Comparison of ENCODE assay signal across 32 cellular contexts in genomic region chr16:73189132-73189531, GRCh38.
"Had no signal": no experiment of that assay in that cellular context is flagged by ENCODE, and none has a peak within 500 bp of the region (broad histone marks: within the 10 kb centered on the region; RNA-seq: fewer than 3 reads in every experiment).

No MANE protein-coding gene starts in this region.

- H3K27ac Mint-ChIP-seq: activated CD4-positive, alpha-beta memory T cell treated with anti-CD3 and anti-CD28 coated beads for 36 hours; activated CD4-positive, alpha-beta T cell treated with anti-CD3 and anti-CD28 coated beads for 36 hours; activated CD4-positive, alpha-beta T cell treated with anti-CD3 and anti-CD28 coated beads, Interleukin-2, amount 10 ng/mL, durations not matched to agents 24 days and 14 days; activated CD8-positive, alpha-beta memory T cell treated with anti-CD3 and anti-CD28 coated beads, Interleukin-2, amount 10 ng/mL, durations not matched to agents 7 days and 5 days; activated CD8-positive, alpha-beta T cell treated with anti-CD3 and anti-CD28 coated beads, Interleukin-2, amount 10 ng/mL, durations not matched to agents 7 days and 5 days; activated naive CD4-positive, alpha-beta T cell treated with anti-CD3 and anti-CD28 coated beads for 36 hours; activated naive CD4-positive, alpha-beta T cell treated with anti-CD3 and anti-CD28 coated beads, Interleukin-2, amount 50 U/mL, for 24 hours; activated naive CD8-positive, alpha-beta T cell treated with anti-CD3 and anti-CD28 coated beads for 36 hours; activated naive CD8-positive, alpha-beta T cell treated with anti-CD3 and anti-CD28 coated beads, Interleukin-2, amount 50 U/mL, for 24 hours; activated T-helper 1 cell treated with anti-CD3 and anti-CD28 coated beads, Interleukin-12 subunit alpha, Interleukin-12 subunit beta, Interleukin-2, Interleukin-4 antibody, amounts not matched to agents 30 ng/mL and 10 ng/mL and 1 ng/mL, durations not matched to agents 14 hours and 24 hours and 36 hours; activated T-helper 2 cell treated with anti-CD3 and anti-CD28 coated beads, Interferon-gamma antibody, Interleukin-2, Interleukin-4, amounts not matched to agents 10 μg/mL and 5 μg/mL and 100 μg/mL, durations not matched to agents 14 hours and 24 hours and 36 hours; T-helper 17 cell; T-helper 2 cell treated with Interferon-gamma antibody and Interleukin-4, amounts not matched to agents 5 μg/mL and 100 μg/mL, for 36 hours had no signal

- H3K27me3 Mint-ChIP-seq: activated CD4-positive, alpha-beta memory T cell treated with anti-CD3 and anti-CD28 coated beads for 36 hours; activated CD4-positive, alpha-beta T cell treated with anti-CD3 and anti-CD28 coated beads for 36 hours; activated CD8-positive, alpha-beta memory T cell treated with anti-CD3 and anti-CD28 coated beads, Interleukin-2, amount 10 ng/mL, durations not matched to agents 7 days and 5 days; activated naive CD4-positive, alpha-beta T cell treated with anti-CD3 and anti-CD28 coated beads, Interleukin-2, amount 50 U/mL, for 24 hours; activated naive CD8-positive, alpha-beta T cell treated with anti-CD3 and anti-CD28 coated beads for 36 hours; activated naive CD8-positive, alpha-beta T cell treated with anti-CD3 and anti-CD28 coated beads, Interleukin-2, amount 50 U/mL, for 24 hours; T-helper 17 cell had no signal

- DNase-seq: activated CD4-positive, alpha-beta memory T cell treated with anti-CD3 and anti-CD28 coated beads for 36 hours; activated CD4-positive, alpha-beta T cell treated with anti-CD3 and anti-CD28 coated beads for 36 hours; activated CD4-positive, alpha-beta T cell treated with anti-CD3 and anti-CD28 coated beads, Interleukin-2, amount 10 ng/mL, durations not matched to agents 24 days and 14 days; activated CD4-positive, CD25-positive, alpha-beta regulatory T cell; activated CD4-positive, CD25-positive, alpha-beta regulatory T cell treated with anti-CD3 and anti-CD28 coated beads, Interleukin-2, amount 50 U/mL, for 72 hours; activated CD8-positive, alpha-beta memory T cell treated with anti-CD3 and anti-CD28 coated beads, Interleukin-2, amount 10 ng/mL, durations not matched to agents 7 days and 5 days; activated CD8-positive, alpha-beta memory T cell treated with anti-CD3 and anti-CD28 coated beads, Interleukin-2, amount 50 U/mL, for 4 hours; activated CD8-positive, alpha-beta T cell treated with anti-CD3 and anti-CD28 coated beads, Interleukin-2, amount 10 ng/mL, durations not matched to agents 7 days and 5 days; activated effector memory CD4-positive, alpha-beta T cell treated with anti-CD3 and anti-CD28 coated beads, Interleukin-2, amount 50 U/mL, for 16 hours; activated naive CD4-positive, alpha-beta T cell treated with anti-CD3 and anti-CD28 coated beads for 36 hours; activated naive CD8-positive, alpha-beta T cell treated with anti-CD3 and anti-CD28 coated beads for 36 hours; activated naive CD8-positive, alpha-beta T cell treated with anti-CD3 and anti-CD28 coated beads, Interleukin-2, amount 50 U/mL, for 24 hours; activated T-cell treated with anti-CD3 and anti-CD28 coated beads, Interleukin-2, amount 50 U/mL, for 1 hour; activated T-cell treated with anti-CD3 and anti-CD28 coated beads, Interleukin-2, amount 50 U/mL, for 48 hours; adrenal gland; amygdala; aorta; body of pancreas; caudate nucleus; cortex of kidney; effector CD8-positive, alpha-beta T cell; esophagus squamous epithelium; foreskin melanocyte; heart right ventricle; T-helper 17 cell; T1000; WERI-Rb-1 had no signal

- H3K36me3 Mint-ChIP-seq: activated CD4-positive, alpha-beta memory T cell treated with anti-CD3 and anti-CD28 coated beads for 36 hours; activated CD8-positive, alpha-beta memory T cell treated with anti-CD3 and anti-CD28 coated beads, Interleukin-2, amount 10 ng/mL, durations not matched to agents 7 days and 5 days; activated naive CD4-positive, alpha-beta T cell treated with anti-CD3 and anti-CD28 coated beads, Interleukin-2, amount 50 U/mL, for 24 hours; activated naive CD8-positive, alpha-beta T cell treated with anti-CD3 and anti-CD28 coated beads for 36 hours had no signal

- H3K9me3 Mint-ChIP-seq: activated CD4-positive, alpha-beta memory T cell treated with anti-CD3 and anti-CD28 coated beads for 36 hours; activated CD4-positive, alpha-beta T cell treated with anti-CD3 and anti-CD28 coated beads, Interleukin-2, amount 10 ng/mL, durations not matched to agents 24 days and 14 days; activated naive CD4-positive, alpha-beta T cell treated with anti-CD3 and anti-CD28 coated beads for 36 hours; activated naive CD4-positive, alpha-beta T cell treated with anti-CD3 and anti-CD28 coated beads, Interleukin-2, amount 50 U/mL, for 24 hours; activated naive CD8-positive, alpha-beta T cell treated with anti-CD3 and anti-CD28 coated beads for 36 hours; activated naive CD8-positive, alpha-beta T cell treated with anti-CD3 and anti-CD28 coated beads, Interleukin-2, amount 50 U/mL, for 24 hours; activated T-helper 1 cell treated with anti-CD3 and anti-CD28 coated beads, Interleukin-12 subunit alpha, Interleukin-12 subunit beta, Interleukin-2, Interleukin-4 antibody, amounts not matched to agents 30 ng/mL and 10 ng/mL and 1 ng/mL, durations not matched to agents 14 hours and 24 hours and 36 hours; T-helper 2 cell treated with Interferon-gamma antibody and Interleukin-4, amounts not matched to agents 5 μg/mL and 100 μg/mL, for 36 hours had no signal

- ATAC-seq: activated CD4-positive, alpha-beta T cell treated with anti-CD3 and anti-CD28 coated beads for 36 hours; activated CD8-positive, alpha-beta memory T cell treated with anti-CD3 and anti-CD28 coated beads, Interleukin-2, amount 10 ng/mL, durations not matched to agents 7 days and 5 days; activated CD8-positive, alpha-beta T cell treated with anti-CD3 and anti-CD28 coated beads, Interleukin-2, amount 10 ng/mL, durations not matched to agents 7 days and 5 days; activated naive CD8-positive, alpha-beta T cell treated with anti-CD3 and anti-CD28 coated beads, Interleukin-2, amount 50 U/mL, for 24 hours; body of pancreas; gastroesophageal sphincter; heart right ventricle; T-helper 17 cell had no signal

- H3K4me3 Mint-ChIP-seq: activated CD4-positive, alpha-beta memory T cell treated with anti-CD3 and anti-CD28 coated beads for 36 hours; activated CD4-positive, alpha-beta T cell treated with anti-CD3 and anti-CD28 coated beads for 36 hours; activated CD4-positive, alpha-beta T cell treated with anti-CD3 and anti-CD28 coated beads, Interleukin-2, amount 10 ng/mL, durations not matched to agents 24 days and 14 days; activated CD8-positive, alpha-beta memory T cell treated with anti-CD3 and anti-CD28 coated beads, Interleukin-2, amount 10 ng/mL, durations not matched to agents 7 days and 5 days; activated CD8-positive, alpha-beta T cell treated with anti-CD3 and anti-CD28 coated beads, Interleukin-2, amount 10 ng/mL, durations not matched to agents 7 days and 5 days; activated naive CD4-positive, alpha-beta T cell treated with anti-CD3 and anti-CD28 coated beads for 36 hours; activated naive CD4-positive, alpha-beta T cell treated with anti-CD3 and anti-CD28 coated beads, Interleukin-2, amount 50 U/mL, for 24 hours; activated naive CD8-positive, alpha-beta T cell treated with anti-CD3 and anti-CD28 coated beads for 36 hours; activated naive CD8-positive, alpha-beta T cell treated with anti-CD3 and anti-CD28 coated beads, Interleukin-2, amount 50 U/mL, for 24 hours; activated T-helper 1 cell treated with anti-CD3 and anti-CD28 coated beads, Interleukin-12 subunit alpha, Interleukin-12 subunit beta, Interleukin-2, Interleukin-4 antibody, amounts not matched to agents 30 ng/mL and 10 ng/mL and 1 ng/mL, durations not matched to agents 14 hours and 24 hours and 36 hours; T-helper 17 cell; T-helper 2 cell treated with Interferon-gamma antibody and Interleukin-4, amounts not matched to agents 5 μg/mL and 100 μg/mL, for 36 hours had no signal

- H3K4me1 Mint-ChIP-seq: activated CD4-positive, alpha-beta T cell treated with anti-CD3 and anti-CD28 coated beads for 36 hours; activated CD4-positive, alpha-beta T cell treated with anti-CD3 and anti-CD28 coated beads, Interleukin-2, amount 10 ng/mL, durations not matched to agents 24 days and 14 days; activated CD8-positive, alpha-beta memory T cell treated with anti-CD3 and anti-CD28 coated beads, Interleukin-2, amount 10 ng/mL, durations not matched to agents 7 days and 5 days; activated naive CD4-positive, alpha-beta T cell treated with anti-CD3 and anti-CD28 coated beads, Interleukin-2, amount 50 U/mL, for 24 hours; activated naive CD8-positive, alpha-beta T cell treated with anti-CD3 and anti-CD28 coated beads for 36 hours; activated naive CD8-positive, alpha-beta T cell treated with anti-CD3 and anti-CD28 coated beads, Interleukin-2, amount 50 U/mL, for 24 hours; T-helper 17 cell had no signal
